Comparison of ENCODE assay signal across 15 cellular contexts in the genomic region with DNA sequence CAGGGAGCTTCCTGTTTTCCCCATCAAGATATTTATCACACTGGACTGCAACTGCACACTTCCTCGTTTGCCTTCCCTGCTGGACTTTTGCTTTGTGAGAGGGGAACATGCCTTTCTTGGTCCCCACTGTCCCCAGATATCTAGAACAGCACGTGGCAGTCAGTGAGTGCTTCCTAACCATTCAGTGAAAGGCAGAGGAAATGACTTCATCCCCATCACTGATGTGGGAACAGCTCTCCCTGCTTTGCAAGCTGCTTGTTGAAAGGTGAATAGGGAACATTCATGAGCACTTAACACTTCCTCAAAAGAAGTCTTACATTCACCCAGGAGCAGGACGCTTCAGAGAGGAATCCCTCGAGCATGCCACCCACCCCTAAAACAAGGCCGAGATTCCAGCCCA.
A peak's percentile ranks its signal among the peaks of the same experiment; 100 is the strongest.
DNase-seq lines count a peak whose midpoint lies in the region; ATAC-seq and TF ChIP-seq lines count a peak whose summit lies in the region.
"Had no signal": no experiment of that assay in that cellular context is flagged by ENCODE, and none has a peak within 500 bp of the region (broad histone marks: within the 10 kb centered on the region; RNA-seq: fewer than 3 reads in every experiment).

No MANE protein-coding gene starts in this region.

- ATAC-seq in HG02840 (IDR thresholded peaks at IDR 0.05; ENCODE audit: low FRiP score, unreplicated experiment) (no peak), GM18505 (IDR thresholded peaks at IDR 0.05; ENCODE audit: unreplicated experiment) (no peak)

- no peak overlapping the region for H3K4me3 ChIP-seq in HEK293 (ENCODE audit: low read depth, low read length)
- H3K4me3 ChIP-seq: lung, MG63, pancreas, tibial nerve had no signal

- H3K4me1 ChIP-seq in HEK293 (ENCODE audit: control insufficient read depth, insufficient read depth, low read length): no peaks in the 10 kb centered on the region
- H3K4me1 ChIP-seq: Caco-2, pancreas had no signal

- no peaks in the 10 kb centered on the region for H3K36me3 ChIP-seq in HEK293 (ENCODE audit: control insufficient read depth in 2 of 2, insufficient read depth in 1 of 2, low read length in 2 of 2)
- H3K36me3 ChIP-seq: pancreas had no signal

- H3K4me3 Mint-ChIP-seq in activated T-helper 2 cell treated with anti-CD3 and anti-CD28 coated beads, Interferon-gamma antibody, Interleukin-2, Interleukin-4, amounts not matched to agents 10 μg/mL and 5 μg/mL and 100 μg/mL, durations not matched to agents 14 hours and 24 hours and 36 hours (ENCODE audit: low read depth): no peak overlapping the region
- no peak overlapping the region for H3K4me3 Mint-ChIP-seq in progenitor cell of endocrine pancreas (ENCODE audit: low read depth)

- no peaks in the 10 kb centered on the region for H3K27me3 Mint-ChIP-seq in activated T-helper 2 cell treated with anti-CD3 and anti-CD28 coated beads, Interferon-gamma antibody, Interleukin-2, Interleukin-4, amounts not matched to agents 10 μg/mL and 5 μg/mL and 100 μg/mL, durations not matched to agents 14 hours and 24 hours and 36 hours (ENCODE audit: low read depth)
- H3K27me3 Mint-ChIP-seq in progenitor cell of endocrine pancreas: no peaks in the 10 kb centered on the region

- no peak overlapping the region for H3K27ac ChIP-seq in HEK293 (ENCODE audit: extremely low read depth, low read depth, low read length)
- H3K27ac ChIP-seq: pancreas, tibial nerve had no signal

- POLR2A ChIA-PET in HEK293 (lab: Yijun Ruan, JAX): no interaction called here

- TF ChIP-seq CTCF in HEK293 (tag by site-specific recombination; IDR thresholded peaks at IDR 0.05) (no peak), progenitor cell of endocrine pancreas (IDR thresholded peaks at IDR 0.05; ENCODE audit: unreplicated experiment) (no peak)

- H3K9me3 Mint-ChIP-seq in activated T-helper 2 cell treated with anti-CD3 and anti-CD28 coated beads, Interferon-gamma antibody, Interleukin-2, Interleukin-4, amounts not matched to agents 10 μg/mL and 5 μg/mL and 100 μg/mL, durations not matched to agents 14 hours and 24 hours and 36 hours: no peaks in the 10 kb centered on the region
- H3K9me3 Mint-ChIP-seq in progenitor cell of endocrine pancreas (ENCODE audit: low read depth): no peaks in the 10 kb centered on the region

- CTCF ChIA-PET in HEK293 (lab: Yijun Ruan, JAX): interaction anchor here (0.6 to 1.1 kb wide), 2 partner anchors 10 to 477 kb away, joined by 4 to 6 read pairs; no protein-coding TSS in a partner anchor

- H3K27ac Mint-ChIP-seq in activated T-helper 2 cell treated with anti-CD3 and anti-CD28 coated beads, Interferon-gamma antibody, Interleukin-2, Interleukin-4, amounts not matched to agents 10 μg/mL and 5 μg/mL and 100 μg/mL, durations not matched to agents 14 hours and 24 hours and 36 hours: peak overlapping the region; percentile 65
- H3K27ac Mint-ChIP-seq in progenitor cell of endocrine pancreas: no peak overlapping the region

- H3K36me3 Mint-ChIP-seq in activated T-helper 2 cell treated with anti-CD3 and anti-CD28 coated beads, Interferon-gamma antibody, Interleukin-2, Interleukin-4, amounts not matched to agents 10 μg/mL and 5 μg/mL and 100 μg/mL, durations not matched to agents 14 hours and 24 hours and 36 hours (ENCODE audit: low read depth): peaks cover 9% of the 10 kb centered on the region
- H3K36me3 Mint-ChIP-seq in progenitor cell of endocrine pancreas (ENCODE audit: insufficient read depth): peaks cover 1% of the 10 kb centered on the region

- DNase-seq in EL (peak; percentile 14), left kidney (ENCODE audit: low read depth, low spot score) (peak; percentile 41), progenitor cell of endocrine pancreas (ENCODE audit: low spot score, unreplicated experiment) (no peak), A172 (ENCODE audit: low spot score) (no peak)
- DNase-seq in activated T-helper 2 cell treated with anti-CD3 and anti-CD28 coated beads, Interferon-gamma antibody, Interleukin-2, Interleukin-4, amounts not matched to agents 10 μg/mL and 5 μg/mL and 100 μg/mL, durations not matched to agents 14 hours and 24 hours and 36 hours (ENCODE audit: low spot score): no peak
- DNase-seq: activated T-cell treated with anti-CD3 and anti-CD28 coated beads, Interleukin-2, amount 50 U/mL, for 1 hour; Caco-2; MG63; NCI-H446 treated with DMSO at 0.1 percent for 48 hours; pancreas had no signal

- intact Hi-C loops in activated T-helper 2 cell treated with anti-CD3 and anti-CD28 coated beads, Interferon-gamma antibody, Interleukin-2, Interleukin-4, amounts not matched to agents 10 μg/mL and 5 μg/mL and 100 μg/mL, durations not matched to agents 14 hours and 24 hours and 36 hours (cut with micrococcal nuclease): no loop called here

- no peak for TF ChIP-seq POLR2A in GM18505 (IDR thresholded peaks at IDR 0.05; ENCODE audit: borderline replicate concordance, extremely low read depth, insufficient read depth, insufficient read length)

- peaks cover 8% of the 10 kb centered on the region for H3K4me1 Mint-ChIP-seq in activated T-helper 2 cell treated with anti-CD3 and anti-CD28 coated beads, Interferon-gamma antibody, Interleukin-2, Interleukin-4, amounts not matched to agents 10 μg/mL and 5 μg/mL and 100 μg/mL, durations not matched to agents 14 hours and 24 hours and 36 hours (ENCODE audit: low read depth)
- H3K4me1 Mint-ChIP-seq in progenitor cell of endocrine pancreas (ENCODE audit: low read depth): no peaks in the 10 kb centered on the region

- no peaks in the 10 kb centered on the region for H3K9me3 ChIP-seq in HEK293 (ENCODE audit: control insufficient read depth, insufficient read depth, low read depth, low read length)
- H3K9me3 ChIP-seq: Caco-2, MG63, pancreas, tibial nerve had no signal

TF ChIP-seq in HEK293, 187 proteins besides CTCF, POLR2A, EP300 and RAD21:
- 0 out of 2 replicates have a peak, but pooled peaks have one; percentile 35 for TF ChIP-seq PRDM1 (tag by site-specific recombination; IDR thresholded peaks at IDR 0.05)
- TF ChIP-seq, protein P1, sequence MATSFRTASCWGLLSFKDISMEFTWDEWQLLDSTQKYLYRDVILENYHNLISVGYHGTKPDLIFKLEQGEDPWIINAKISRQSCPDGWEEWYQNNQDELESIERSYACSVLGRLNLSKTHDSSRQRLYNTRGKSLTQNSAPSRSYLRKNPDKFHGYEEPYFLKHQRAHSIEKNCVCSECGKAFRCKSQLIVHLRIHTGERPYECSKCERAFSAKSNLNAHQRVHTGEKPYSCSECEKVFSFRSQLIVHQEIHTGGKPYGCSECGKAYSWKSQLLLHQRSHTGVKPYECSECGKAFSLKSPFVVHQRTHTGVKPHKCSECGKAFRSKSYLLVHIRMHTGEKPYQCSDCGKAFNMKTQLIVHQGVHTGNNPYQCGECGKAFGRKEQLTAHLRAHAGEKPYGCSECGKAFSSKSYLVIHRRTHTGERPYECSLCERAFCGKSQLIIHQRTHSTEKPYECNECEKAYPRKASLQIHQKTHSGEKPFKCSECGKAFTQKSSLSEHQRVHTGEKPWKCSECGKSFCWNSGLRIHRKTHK (tag by site-specific recombination; IDR thresholded peaks at IDR 0.05): no peak

Comparison
In these comparisons a context has a peak if more than half of its experiments do, and no peak if none do; other contexts are left out.
1. DNase-seq: peak in EL (single experiment) and left kidney (single experiment); none in activated T-helper 2 cell treated with anti-CD3 and anti-CD28 coated beads, Interferon-gamma antibody, Interleukin-2, Interleukin-4, amounts not matched to agents 10 μg/mL and 5 μg/mL and 100 μg/mL, durations not matched to agents 14 hours and 24 hours and 36 hours (single experiment), progenitor cell of endocrine pancreas (single experiment) and A172 (single experiment).